ENCODE assay signal across 1 cellular context in genomic region chr1:173749137-173749536, GRCh38.
TF ChIP-seq lines count a peak whose summit lies in the region.

No MANE protein-coding gene starts in this region.

TF ChIP-seq in GM12878, 131 proteins besides CTCF, POLR2A, EP300 and RAD21:
- TF ChIP-seq EZH2 (IDR thresholded peaks at IDR 0.05; ENCODE audit: borderline replicate concordance, control insufficient read depth, low read depth, low read length) = no peak
- TF ChIP-seq PKNOX1 (IDR thresholded peaks at IDR 0.05) = no peak
- no peak for TF ChIP-seq RELA (IDR thresholded peaks at IDR 0.05; ENCODE audit: borderline replicate concordance, partially characterized antibody)
- no peak for TF ChIP-seq SUZ12 (IDR thresholded peaks at IDR 0.05; ENCODE audit: unreplicated experiment)
- TF ChIP-seq YY1 (IDR thresholded peaks at IDR 0.05; ENCODE audit: low read depth, low read length) = no peak
- TF ChIP-seq JUND (IDR thresholded peaks at IDR 0.05; ENCODE audit: low read depth, low read length) = no peak
